ENCODE assay signal across 13 cellular contexts in genomic region chr19:28634031-28634328, GRCh38.
DNase-seq lines count a peak whose midpoint lies in the region; ATAC-seq and TF ChIP-seq lines count a peak whose summit lies in the region.
"Had no signal": no experiment of that assay in that cellular context is flagged by ENCODE, and none has a peak within 500 bp of the region (broad histone marks: within the 10 kb centered on the region; RNA-seq: fewer than 3 reads in every experiment).

No MANE protein-coding gene starts in this region.

- H4K20me1 ChIP-seq in DOHH2 (ENCODE audit: control insufficient read depth, insufficient read depth, low read depth, low read length) (no peaks in the 10 kb centered on the region), PC-3 (ENCODE audit: low read length) (no peaks in the 10 kb centered on the region)

- CTCF ChIA-PET in Panc1 (lab: Charles Lee): interaction anchor here (0.7 to 1.2 kb wide), 2 partner anchors 37 to 165 kb away, joined by 3 to 6 read pairs; no protein-coding TSS in a partner anchor
- CTCF ChIA-PET in PC-3 (lab: Charles Lee): no interaction called here

- POLR2A ChIA-PET in Panc1 (lab: Charles Lee): no interaction called here
- POLR2A ChIA-PET in PC-3 (lab: Charles Lee; ENCODE audit: unreplicated experiment): no interaction called here

- H3K4me1 Mint-ChIP-seq in glutamatergic neuron (ENCODE audit: low read depth, unreplicated experiment): peaks cover 4% of the 10 kb centered on the region
- H3K4me1 Mint-ChIP-seq: IgD-negative memory B cell had no signal

- H3K27ac Mint-ChIP-seq in glutamatergic neuron (ENCODE audit: unreplicated experiment): no peak overlapping the region
- H3K27ac Mint-ChIP-seq: CD4-positive, CD25-positive, alpha-beta regulatory T cell; IgD-negative memory B cell had no signal

- TF ChIP-seq CTCF in 22Rv1 (IDR thresholded peaks at IDR 0.05): peak; percentile 59
- TF ChIP-seq CTCF in DOHH2 (IDR thresholded peaks at IDR 0.05; ENCODE audit: low read depth, low read length, poor library complexity, severe bottlenecking): peak; percentile 36
- peak; percentile 27 for TF ChIP-seq CTCF in Panc1 (IDR thresholded peaks at IDR 0.05)
- peak; percentile 64 for TF ChIP-seq CTCF in glutamatergic neuron (IDR thresholded peaks at IDR 0.05; ENCODE audit: partially characterized antibody, unreplicated experiment)
- no peak for TF ChIP-seq CTCF in ovary (IDR thresholded peaks at IDR 0.05)
- no peak for TF ChIP-seq CTCF in PC-3 (conservative IDR thresholded peaks at IDR 0.05; ENCODE audit: low read depth, low read length)

- TF ChIP-seq POLR2A in ovary (IDR thresholded peaks at IDR 0.05): no peak

- H3K36me3 Mint-ChIP-seq in glutamatergic neuron (ENCODE audit: unreplicated experiment): peaks cover 13% of the 10 kb centered on the region
- H3K36me3 Mint-ChIP-seq: CD4-positive, CD25-positive, alpha-beta regulatory T cell had no signal

- no TSS peak for BruUV-seq in Panc1 (replicated peaks; lab: Mats Ljungman, UMichigan)
- BruUV-seq in PC-3 (replicated peaks; lab: Mats Ljungman, UMichigan): no TSS peak

- H2AFZ ChIP-seq in PC-3 (ENCODE audit: low read length): no peak overlapping the region

- no peak for TF ChIP-seq EP300 in ovary (IDR thresholded peaks at IDR 0.05)

- H3K27ac ChIP-seq in 22Rv1 (no peak overlapping the region), DOHH2 (ENCODE audit: low read depth, low read length) (no peak overlapping the region), Panc1 (ENCODE audit: low read length) (no peak overlapping the region), ovary (no peak overlapping the region), PC-3 (ENCODE audit: low read length) (no peak overlapping the region)
- H3K27ac ChIP-seq: SJCRH30 had no signal

- H3K9me3 Mint-ChIP-seq in glutamatergic neuron (ENCODE audit: unreplicated experiment): peaks cover 3% of the 10 kb centered on the region

- H3K4me1 ChIP-seq in DOHH2 (ENCODE audit: control insufficient read depth, low read length): no peaks in the 10 kb centered on the region
- no peaks in the 10 kb centered on the region for H3K4me1 ChIP-seq in Panc1 (ENCODE audit: control insufficient read depth, insufficient read depth, low read length)
- no peaks in the 10 kb centered on the region for H3K4me1 ChIP-seq in ovary (ENCODE audit: insufficient read depth)
- H3K4me1 ChIP-seq in PC-3 (ENCODE audit: insufficient read depth, low read length): no peaks in the 10 kb centered on the region
- H3K4me1 ChIP-seq: SJCRH30 had no signal

- H3K4me2 ChIP-seq in DOHH2 (ENCODE audit: low read length) (no peak overlapping the region), PC-3 (ENCODE audit: low read length) (no peak overlapping the region)

- H3K4me3 Mint-ChIP-seq in glutamatergic neuron (ENCODE audit: unreplicated experiment): no peak overlapping the region
- H3K4me3 Mint-ChIP-seq: CD4-positive, CD25-positive, alpha-beta regulatory T cell; IgD-negative memory B cell had no signal

- no peak overlapping the region for H3K4me3 ChIP-seq in DOHH2 (ENCODE audit: low read length)
- no peak overlapping the region for H3K4me3 ChIP-seq in Panc1 (ENCODE audit: low read depth in 2 of 2, low read length in 2 of 2)
- no peak overlapping the region for H3K4me3 ChIP-seq in ovary
- H3K4me3 ChIP-seq in PC-3 (ENCODE audit: low read length): no peak overlapping the region
- H3K4me3 ChIP-seq: SJCRH30 had no signal

- H3K9me2 ChIP-seq in DOHH2 (replicated peaks; ENCODE audit: control insufficient read depth, low read length): no peaks in the 10 kb centered on the region
- no peaks in the 10 kb centered on the region for H3K9me2 ChIP-seq in PC-3 (replicated peaks; ENCODE audit: low read length)

- H3K79me2 ChIP-seq in DOHH2 (ENCODE audit: control insufficient read depth, low read length) (no peaks in the 10 kb centered on the region), PC-3 (ENCODE audit: low read length) (no peaks in the 10 kb centered on the region)

- intact Hi-C loops in Panc1 (cut with micrococcal nuclease; ENCODE audit: unreplicated experiment) (no loop called here), ovary (cut with DNase I) (no loop called here), PC-3 (cut with micrococcal nuclease) (no loop called here)

- H3K27me3 ChIP-seq in DOHH2 (ENCODE audit: control insufficient read depth, low read length) (no peaks in the 10 kb centered on the region), Panc1 (ENCODE audit: control insufficient read depth, insufficient read depth, low read length) (no peaks in the 10 kb centered on the region), ovary (no peaks in the 10 kb centered on the region), PC-3 (ENCODE audit: low read length) (no peaks in the 10 kb centered on the region)

- H3K27me3 Mint-ChIP-seq in glutamatergic neuron (ENCODE audit: unreplicated experiment): peaks cover 4% of the 10 kb centered on the region
- H3K27me3 Mint-ChIP-seq: CD4-positive, CD25-positive, alpha-beta regulatory T cell; IgD-negative memory B cell had no signal

- no peaks in the 10 kb centered on the region for H3K9me3 ChIP-seq in DOHH2 (ENCODE audit: control insufficient read depth, insufficient read depth, low read length)
- 0 out of 2 replicates have a peak, but pooled peaks cover 4% of the 10 kb centered on the region for H3K9me3 ChIP-seq in Panc1 (ENCODE audit: control insufficient read depth, insufficient read depth, low read depth, low read length)
- no peaks in the 10 kb centered on the region for H3K9me3 ChIP-seq in ovary
- no peaks in the 10 kb centered on the region for H3K9me3 ChIP-seq in PC-3 (ENCODE audit: low read length)
- H3K9me3 ChIP-seq: SJCRH30 had no signal

- no peak overlapping the region for H3K9ac ChIP-seq in PC-3 (ENCODE audit: low read length)

- in situ Hi-C loops in Panc1 (cut with HindIII; ENCODE audit: low pct_unique_long_range_greater_than_20kb, low sequenced_read_pairs): no loop called here

- ATAC-seq in Panc1 (no peak), PC-3 (no peak)
- ATAC-seq: HCT116 had no signal

- DNase-seq in Panc1 (ENCODE audit: low read depth, low spot score): no peak
- DNase-seq in glutamatergic neuron: no peak
- no peak for DNase-seq in NCI-H1694 (lab: John Stamatoyannopoulos, UW)
- DNase-seq in NCI-H2107 treated with DMSO at 0.1 percent for 48 hours (lab: John Stamatoyannopoulos, UW; ENCODE audit: unreplicated experiment): no peak
- no peak for DNase-seq in ovary
- no peak for DNase-seq in PC-3
- DNase-seq: GOT3 had no signal

- no peaks in the 10 kb centered on the region for H3K36me3 ChIP-seq in DOHH2 (ENCODE audit: control insufficient read depth, low read length)
- H3K36me3 ChIP-seq in Panc1 (ENCODE audit: control insufficient read depth, insufficient read depth, low read length): no peaks in the 10 kb centered on the region
- H3K36me3 ChIP-seq in ovary: no peaks in the 10 kb centered on the region
- no peaks in the 10 kb centered on the region for H3K36me3 ChIP-seq in PC-3 (ENCODE audit: low read depth, low read length)
- H3K36me3 ChIP-seq: SJCRH30 had no signal

- H3F3A ChIP-seq in DOHH2 (ENCODE audit: control insufficient read depth, insufficient read depth): no peaks in the 10 kb centered on the region
- no peaks in the 10 kb centered on the region for H3F3A ChIP-seq in PC-3 (ENCODE audit: low read length, unreplicated experiment)

Comparison
In these comparisons a context has a peak if more than half of its experiments do, and no peak if none do; other contexts are left out.
1. CTCF ChIP-seq: peak in 22Rv1 (single experiment), DOHH2 (single experiment), Panc1 (single experiment) and glutamatergic neuron (single experiment); none in ovary (0 of 3) and PC-3 (single experiment).